24 cellular contexts compared by ENCODE assay signal in the genomic region with DNA sequence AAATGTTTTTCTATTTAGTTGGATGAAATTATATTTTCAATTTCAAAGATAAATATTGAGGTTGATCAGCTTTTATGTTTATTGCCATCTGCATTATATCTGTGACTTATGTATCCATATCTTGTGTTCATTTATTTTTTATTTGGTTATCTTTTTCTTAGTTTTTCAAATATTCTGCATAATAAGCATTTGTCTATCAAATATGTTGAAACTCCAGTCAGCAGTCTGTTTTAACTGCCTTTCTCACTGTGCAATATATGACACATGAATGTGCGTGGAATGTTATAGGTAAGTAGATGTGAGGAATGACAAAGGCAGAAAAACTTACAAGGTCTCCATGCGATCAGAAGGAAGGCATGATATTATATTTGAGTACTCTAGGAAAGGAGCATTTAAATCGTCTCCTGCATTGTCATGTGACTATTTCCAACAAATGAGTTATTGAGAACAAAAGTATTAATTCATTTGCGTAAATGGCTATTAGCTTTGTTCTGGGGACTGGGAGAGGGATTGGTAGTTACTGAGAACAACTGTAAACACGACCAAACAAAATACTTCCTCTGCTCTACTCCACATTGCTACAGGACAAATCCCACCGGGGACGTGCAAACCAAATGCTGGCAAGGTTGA.
DNase-seq lines count a peak whose midpoint lies in the region; ATAC-seq, FAIRE-seq and TF ChIP-seq lines count a peak whose summit lies in the region.
"Had no signal": no experiment of that assay in that cellular context is flagged by ENCODE, and none has a peak within 500 bp of the region (broad histone marks: within the 10 kb centered on the region; RNA-seq: fewer than 3 reads in every experiment).

No MANE protein-coding gene starts in this region.

- no peak for TF ChIP-seq POLR2A in GM12892 (IDR thresholded peaks at IDR 0.05; ENCODE audit: low read depth, low read length)
- TF ChIP-seq POLR2A in K562 (conservative IDR thresholded peaks at IDR 0.05), result no peak

- H3K36me3 Mint-ChIP-seq in nephron progenitor cell (ENCODE audit: low read depth), result no peaks in the 10 kb centered on the region
- H3K36me3 Mint-ChIP-seq in activated naive CD8-positive, alpha-beta T cell treated with anti-CD3 and anti-CD28 coated beads for 36 hours, result no peaks in the 10 kb centered on the region
- H3K36me3 Mint-ChIP-seq: CD8-positive, alpha-beta T cell had no signal

- H3K27ac ChIP-seq in K562 (ENCODE audit: extremely low read depth, low read depth, low read length) (no peak overlapping the region), small intestine (ENCODE audit: low read depth in 1 of 2, low read length in 1 of 2) (no peak overlapping the region)
- H3K27ac ChIP-seq: 22Rv1; A549; BLaER1 treated with 17β-estradiol and CSF1 and Interleukin-3, amounts not matched to agents 10 nM and 100 nM; C4-2B had no signal

- no peaks in the 10 kb centered on the region for H3K79me2 ChIP-seq in K562 (ENCODE audit: control insufficient read depth, insufficient read depth, low read length)

- H3K9ac ChIP-seq in K562 (ENCODE audit: insufficient read depth in 1 of 2, low read depth in 2 of 2, low read length in 2 of 2), result no peak overlapping the region
- H3K9ac ChIP-seq: BLaER1 treated with 17β-estradiol and CSF1 and Interleukin-3, amounts not matched to agents 10 nM and 100 nM had no signal

- no peaks in the 10 kb centered on the region for H3K9me1 ChIP-seq in K562 (ENCODE audit: control insufficient read depth, insufficient read depth, low read length)

- H3K4me1 ChIP-seq in K562 (replicated peaks in 1 of 2; ENCODE audit: control insufficient read depth in 2 of 2, insufficient read depth in 2 of 2, low read length in 2 of 2) (no peaks in the 10 kb centered on the region), small intestine (ENCODE audit: control insufficient read depth in 2 of 2, insufficient read depth in 1 of 2, low read depth in 1 of 2, low read length in 1 of 2) (no peaks in the 10 kb centered on the region)
- H3K4me1 ChIP-seq: A549; BLaER1 treated with 17β-estradiol and CSF1 and Interleukin-3, amounts not matched to agents 10 nM and 100 nM had no signal

- peaks cover 20% of the 10 kb centered on the region for H3K4me1 Mint-ChIP-seq in nephron progenitor cell
- H3K4me1 Mint-ChIP-seq in activated naive CD8-positive, alpha-beta T cell treated with anti-CD3 and anti-CD28 coated beads for 36 hours, result no peaks in the 10 kb centered on the region
- H3K4me1 Mint-ChIP-seq: B cell had no signal

- no peak overlapping the region for H3K4me2 ChIP-seq in K562 (ENCODE audit: insufficient read depth, low read length)
- H3K4me2 ChIP-seq: A549; BLaER1 treated with 17β-estradiol and CSF1 and Interleukin-3, amounts not matched to agents 10 nM and 100 nM had no signal

- under 1% methylated on average over 7 of the region's 7 CpGs for WGBS in K562 (ENCODE audit: insufficient coverage, low coverage, missing lambda C conversion rate)
- 77 to 82% (median 77%) methylated on average over 7 of the region's 7 CpGs for WGBS in small intestine, 3 donors

- no peak overlapping the region for H2AFZ ChIP-seq in K562 (ENCODE audit: low read depth, low read length)

- peak overlapping the region; percentile 44 for H3K27ac Mint-ChIP-seq in nephron progenitor cell
- no peak overlapping the region for H3K27ac Mint-ChIP-seq in activated naive CD8-positive, alpha-beta T cell treated with anti-CD3 and anti-CD28 coated beads for 36 hours
- H3K27ac Mint-ChIP-seq: B cell; CD4-positive, alpha-beta T cell; CD8-positive, alpha-beta T cell had no signal

- intact Hi-C loops in K562 (cut with micrococcal nuclease), result no loop called here

- CTCF ChIA-PET in K562 (lab: Yijun Ruan, JAX; ENCODE audit: low intra/inter-chr PET ratio), result no interaction called here

- no peak for TF ChIP-seq RAD21 in K562 (CRISPR knock-in tag; conservative IDR thresholded peaks at IDR 0.05 in 1 of 2, IDR thresholded peaks at IDR 0.05 in 1 of 2)

- ATAC-seq in K562, result no peak
- ATAC-seq: A549; CD8-positive, alpha-beta T cell had no signal

- TF ChIP-seq EP300 in K562 (IDR thresholded peaks at IDR 0.05; ENCODE audit: low read length), result no peak

- H3K9me3 ChIP-seq in K562 (replicated peaks; ENCODE audit: control insufficient read depth, insufficient read depth, low read depth, low read length) (no peaks in the 10 kb centered on the region), small intestine (ENCODE audit: control insufficient read depth, low read depth) (no peaks in the 10 kb centered on the region)
- H3K9me3 ChIP-seq: A549; BLaER1 treated with 17β-estradiol and CSF1 and Interleukin-3, amounts not matched to agents 10 nM and 100 nM; Caco-2 had no signal

- no peaks in the 10 kb centered on the region for H3K36me3 ChIP-seq in K562 (ENCODE audit: control insufficient read depth, insufficient read depth, low read length)
- no peaks in the 10 kb centered on the region for H3K36me3 ChIP-seq in small intestine (ENCODE audit: control insufficient read depth in 2 of 2, insufficient read depth in 2 of 2, low read length in 2 of 2)
- H3K36me3 ChIP-seq: BLaER1 treated with 17β-estradiol and CSF1 and Interleukin-3, amounts not matched to agents 10 nM and 100 nM had no signal

- H3K4me3 Mint-ChIP-seq in nephron progenitor cell, result no peak overlapping the region
- no peak overlapping the region for H3K4me3 Mint-ChIP-seq in activated naive CD8-positive, alpha-beta T cell treated with anti-CD3 and anti-CD28 coated beads for 36 hours
- H3K4me3 Mint-ChIP-seq: B cell; CD4-positive, alpha-beta T cell; CD8-positive, alpha-beta T cell had no signal

- H4K20me1 ChIP-seq in K562 (replicated peaks; ENCODE audit: control insufficient read depth, insufficient read depth, low read length), result no peaks in the 10 kb centered on the region
- H4K20me1 ChIP-seq: BLaER1 treated with 17β-estradiol and CSF1 and Interleukin-3, amounts not matched to agents 10 nM and 100 nM had no signal

- in situ Hi-C loops in K562 (cut with MboI), result no loop called here

- DNase-seq in GM12892 (ENCODE audit: insufficient read length), result no peak
- DNase-seq in K562 (ENCODE audit: extremely low read depth in 1 of 4, low spot score in 3 of 4), result no peak
- DNase-seq in nephron progenitor cell, result no peak
- no peak for DNase-seq in small intestine
- no peak for DNase-seq in activated naive CD8-positive, alpha-beta T cell treated with anti-CD3 and anti-CD28 coated beads for 36 hours
- no peak for DNase-seq in activated T-cell treated with anti-CD3 and anti-CD28 coated beads for 4 hours
- no peak for DNase-seq in NCI-H2029 treated with DMSO at 0.1 percent for 48 hours (lab: John Stamatoyannopoulos, UW)
- DNase-seq: AML-193; Caco-2; Calu3; CD4-positive, alpha-beta T cell; CD8-positive, alpha-beta T cell; DMS79 treated with DMSO at 0.1 percent for 48 hours; GF-D8 had no signal

- H3K4me3 ChIP-seq in K562 (no peak overlapping the region), small intestine (ENCODE audit: low read depth in 1 of 2, low read length in 2 of 2) (no peak overlapping the region)
- H3K4me3 ChIP-seq: A549; BLaER1 treated with 17β-estradiol and CSF1 and Interleukin-3, amounts not matched to agents 10 nM and 100 nM had no signal

- no peaks in the 10 kb centered on the region for H3K27me3 ChIP-seq in K562 (ENCODE audit: control insufficient read depth in 2 of 2, insufficient read depth in 2 of 2, low read length in 2 of 2)
- H3K27me3 ChIP-seq in small intestine (ENCODE audit: control insufficient read depth in 2 of 2, insufficient read depth in 2 of 2, low read length in 2 of 2), result no peaks in the 10 kb centered on the region
- H3K27me3 ChIP-seq: BLaER1 treated with 17β-estradiol and CSF1 and Interleukin-3, amounts not matched to agents 10 nM and 100 nM had no signal

- FAIRE-seq in GM12892 (lab: Jason Lieb, UNC) (peak; percentile 21), K562 (lab: Jason Lieb, UNC) (no peak), small intestine (lab: Jason Lieb, UNC) (peak; percentile 23)
- FAIRE-seq: A549, D721Med, G401.6, GM12891, GM18507, GM19239 had no signal

- no peaks in the 10 kb centered on the region for H3K27me3 Mint-ChIP-seq in nephron progenitor cell (ENCODE audit: low read depth, poor library complexity)
- peaks cover 10% of the 10 kb centered on the region for H3K27me3 Mint-ChIP-seq in activated naive CD8-positive, alpha-beta T cell treated with anti-CD3 and anti-CD28 coated beads for 36 hours
- H3K27me3 Mint-ChIP-seq: B cell had no signal

- POLR2A ChIA-PET in K562 (lab: Yijun Ruan, JAX), result interaction anchor here (0.8 kb wide), 1 partner anchor 1739 kb away, joined by 3 read pairs; no protein-coding TSS in a partner anchor

- H3K9me3 Mint-ChIP-seq in nephron progenitor cell, result no peaks in the 10 kb centered on the region
- H3K9me3 Mint-ChIP-seq in activated naive CD8-positive, alpha-beta T cell treated with anti-CD3 and anti-CD28 coated beads for 36 hours, result no peaks in the 10 kb centered on the region
- H3K9me3 Mint-ChIP-seq: CD4-positive, alpha-beta T cell; CD8-positive, alpha-beta T cell had no signal

- no TSS peak for BruUV-seq in K562 (replicated peaks; lab: Mats Ljungman, UMichigan)

- TF ChIP-seq CTCF in K562 (IDR thresholded peaks at IDR 0.05 in 2 of 3, conservative IDR thresholded peaks at IDR 0.05 in 1 of 3; ENCODE audit: insufficient read depth in 2 of 3, low read depth in 1 of 3, low read length in 3 of 3) (no peak), nephron progenitor cell (IDR thresholded peaks at IDR 0.05) (no peak)

TF ChIP-seq in K562, 482 proteins besides CTCF, POLR2A, EP300 and RAD21 (continues in another document):
- TF ChIP-seq CREBBP (IDR thresholded peaks at IDR 0.05; ENCODE audit: low read depth, low read length) (peak; percentile 59), GABPB2 (CRISPR knock-in tag; conservative IDR thresholded peaks at IDR 0.05) (no peak), SRSF7 (optimal IDR thresholded peaks at IDR 0.05; ENCODE audit: low read depth, low read length) (no peak), CCNT2 (IDR thresholded peaks at IDR 0.05; ENCODE audit: borderline replicate concordance, extremely low read depth, insufficient read length, low read depth, low read length) (no peak)
